1 cellular context compared by ENCODE assay signal in genomic region chr12:56117778-56118687, GRCh38.
TF ChIP-seq lines count a peak whose summit lies in the region.

ZC3H10 (plus strand) TSS chr12:56118266; CDS start chr12:56120563, 2,297 bp downstream.

TF ChIP-seq in HepG2, 621 proteins besides CTCF, POLR2A, EP300 and RAD21 (continued from another document and continues in another):
- TF ChIP-seq ZNF276 (CRISPR knock-in tag; IDR thresholded peaks at IDR 0.05; ENCODE audit: low read depth) (0 out of 2 replicates have a peak, but pooled peaks have one; percentile 73), HMGXB4 (CRISPR knock-in tag; IDR thresholded peaks at IDR 0.05; ENCODE audit: borderline replicate concordance in 1 of 2, low read depth in 1 of 2) (peak; percentile 81 to 97), ZNF124 (CRISPR knock-in tag; IDR thresholded peaks at IDR 0.05) (no peak), NCOA5 (CRISPR knock-in tag; IDR thresholded peaks at IDR 0.05) (0 out of 2 replicates have a peak, but pooled peaks have one; percentile 18), ZBTB2 (CRISPR knock-in tag; IDR thresholded peaks at IDR 0.05; ENCODE audit: low read depth) (peak; percentile 95), MBD4 (IDR thresholded peaks at IDR 0.05; ENCODE audit: borderline replicate concordance, low read length) (no peak), SMARCE1 (IDR thresholded peaks at IDR 0.05; ENCODE audit: borderline replicate concordance) (no peak), ZNF281 (CRISPR knock-in tag; IDR thresholded peaks at IDR 0.05; ENCODE audit: borderline replicate concordance) (no peak), NAIF1 (CRISPR knock-in tag; IDR thresholded peaks at IDR 0.05; ENCODE audit: borderline replicate concordance) (peak; percentile 84), HNF4A (CRISPR knock-in tag; IDR thresholded peaks at IDR 0.05) (0 out of 2 replicates have a peak, but pooled peaks have one; percentile 15), ZBTB44 (CRISPR knock-in tag; IDR thresholded peaks at IDR 0.05) (no peak; the same call in 1 of the 2 replicates), FOXK1 (CRISPR knock-in tag; IDR thresholded peaks at IDR 0.05; ENCODE audit: borderline replicate concordance, low read depth) (peak; percentile 90; the same call in 1 of the 2 replicates), ZNF704 (CRISPR knock-in tag; IDR thresholded peaks at IDR 0.05; ENCODE audit: borderline replicate concordance) (no peak), IKZF1 (IDR thresholded peaks at IDR 0.05) (no peak), ZNF274 (CRISPR knock-in tag; IDR thresholded peaks at IDR 0.05) (peak; percentile 68; the same call in 1 of the 2 replicates), LBX2 (CRISPR knock-in tag; IDR thresholded peaks at IDR 0.05; ENCODE audit: borderline replicate concordance) (no peak), ZMAT3 (CRISPR knock-in tag; conservative IDR thresholded peaks at IDR 0.05) (peak; percentile 53; the same call in 1 of the 2 replicates), ZNF562 (CRISPR knock-in tag; IDR thresholded peaks at IDR 0.05; ENCODE audit: borderline replicate concordance) (no peak), THRA (CRISPR knock-in tag; IDR thresholded peaks at IDR 0.05; ENCODE audit: borderline replicate concordance) (peak; percentile 69), NFAT5 (CRISPR knock-in tag; IDR thresholded peaks at IDR 0.05) (no peak), AFF4 (CRISPR knock-in tag; IDR thresholded peaks at IDR 0.05) (no peak), ZNF503 (CRISPR knock-in tag; IDR thresholded peaks at IDR 0.05) (peak; percentile 77), KDM6A (CRISPR knock-in tag; IDR thresholded peaks at IDR 0.05; ENCODE audit: low read depth) (no peak), ONECUT2 (CRISPR knock-in tag; IDR thresholded peaks at IDR 0.05) (peak; percentile 42; the same call in 1 of the 2 replicates), IRF2 (CRISPR knock-in tag; IDR thresholded peaks at IDR 0.05) (peak; percentile 96; the same call in 1 of the 2 replicates), RELA (CRISPR knock-in tag; IDR thresholded peaks at IDR 0.05) (no peak)
